ENCODE assay signal across 8 cellular contexts in the genomic region with DNA sequence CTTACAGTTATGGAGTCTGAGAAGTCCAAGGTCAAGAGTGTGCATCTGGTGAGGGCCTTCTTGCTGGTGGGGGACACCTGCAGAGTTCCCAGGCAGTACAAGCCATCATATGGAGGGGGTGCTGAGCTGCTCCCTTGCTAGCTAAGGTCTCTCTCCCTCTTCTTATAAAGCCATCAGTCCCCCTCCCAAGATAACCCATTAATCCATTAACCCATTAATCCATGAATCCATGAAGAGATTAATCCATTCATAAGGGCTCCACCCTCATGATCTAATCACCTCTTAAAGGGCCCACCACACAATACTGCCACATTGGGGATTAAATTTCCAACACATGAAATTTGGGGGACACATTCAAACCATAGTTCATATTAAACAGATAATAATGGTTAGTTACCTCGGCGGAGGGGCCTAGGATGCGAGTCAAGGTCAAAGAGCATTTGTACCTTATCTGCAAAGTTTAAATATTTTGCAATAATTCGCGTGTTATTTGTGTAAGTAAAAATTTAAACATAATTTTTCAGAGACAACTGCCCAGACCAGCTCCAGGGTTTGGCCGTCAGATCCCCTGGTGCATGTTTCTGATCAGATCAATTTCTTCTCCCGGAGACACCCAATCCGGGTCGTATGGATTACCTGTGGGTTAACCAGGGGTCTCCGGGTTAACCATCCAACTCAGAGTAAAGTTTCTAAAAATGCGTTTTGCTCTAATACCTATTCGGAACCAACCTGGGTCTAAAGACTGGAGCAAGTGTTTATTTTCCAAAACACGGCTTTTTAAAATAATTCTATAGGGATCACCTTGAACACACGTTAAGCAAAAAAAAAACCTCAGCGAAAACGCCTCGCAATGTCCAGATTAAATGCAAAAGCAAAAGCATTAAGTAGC. TPM values are rescaled to one million over a fixed set of nuclear protein-coding genes. Genes with fewer than 3 reads are reported as not detected.
A peak's percentile ranks its signal among the peaks of the same experiment; 100 is the strongest.
DNase-seq lines count a peak whose midpoint lies in the region; ATAC-seq and TF ChIP-seq lines count a peak whose summit lies in the region.

No MANE protein-coding gene starts in this region.

- H2BK15ac ChIP-seq in neuronal stem cell (ENCODE audit: low read length): no peak overlapping the region

- H4K8ac ChIP-seq in neuronal stem cell (ENCODE audit: low read depth, low read length): no peak overlapping the region

- H2BK12ac ChIP-seq in neuronal stem cell (ENCODE audit: low read length): no peak overlapping the region

- peak overlapping the region; percentile 70 for H2AFZ ChIP-seq in neuronal stem cell (ENCODE audit: low read length)

- POLR2A ChIA-PET in A673 (lab: Charles Lee; ENCODE audit: low non-redundant PET): no interaction called here

- CTCF ChIA-PET in A673 (lab: Charles Lee): no interaction called here

- H3K27me3 ChIP-seq in A673 (replicated peaks; ENCODE audit: insufficient read depth, low read depth, low read length, poor library complexity) (no peaks in the 10 kb centered on the region), neuronal stem cell (ENCODE audit: control insufficient read depth in 3 of 3, insufficient read depth in 3 of 3, low read depth in 1 of 3, low read length in 3 of 3) (no peaks in the 10 kb centered on the region)

- H3K79me1 ChIP-seq in neuronal stem cell (ENCODE audit: low read depth, low read length): peaks cover 5% of the 10 kb centered on the region

- no peak overlapping the region for H3K23ac ChIP-seq in neuronal stem cell (ENCODE audit: low read depth, low read length, poor library complexity)

- H2BK120ac ChIP-seq in neuronal stem cell (ENCODE audit: low read depth, low read length): no peak overlapping the region

- peak; percentile 39 for DNase-seq in A673 (ENCODE audit: low spot score)
- peak; percentile 41 for DNase-seq in RPMI8226
- peak; percentile 24 for DNase-seq in epithelial cell of esophagus (ENCODE audit: low read depth)
- no peak for DNase-seq in neuronal stem cell (ENCODE audit: low spot score)
- DNase-seq in UCSD-AML1 (lab: John Stamatoyannopoulos, UW; ENCODE audit: unreplicated experiment): no peak
- DNase-seq in COLO829 (ENCODE audit: low spot score): no peak
- no peak for DNase-seq in COLO668 (lab: John Stamatoyannopoulos, UW; ENCODE audit: unreplicated experiment)

- peak overlapping the region; percentile 42 for H3K4me2 ChIP-seq in neuronal stem cell (ENCODE audit: insufficient read depth, low read length, poor library complexity, severe bottlenecking)

- no TSS peak for BruUV-seq in A673 (replicated peaks; lab: Mats Ljungman, UMichigan)

- no peak overlapping the region for H3K9ac ChIP-seq in neuronal stem cell (ENCODE audit: low read depth, low read length, poor library complexity)

- H3K9me3 ChIP-seq in A673 (ENCODE audit: low read depth, low read length, poor library complexity, severe bottlenecking): no peaks in the 10 kb centered on the region
- no peaks in the 10 kb centered on the region for H3K9me3 ChIP-seq in neuronal stem cell (replicated peaks in 1 of 2; ENCODE audit: control insufficient read depth in 2 of 2, insufficient read depth in 1 of 2, low read depth in 1 of 2, low read length in 2 of 2)

- WGBS in neuronal stem cell (ENCODE audit: extremely low coverage in 2 of 2, insufficient read length in 2 of 2, insufficient replicate concordance in 1 of 2), 2 donors: no CpG with 5 or more reads among the region's 17 CpGs

- no peak for TF ChIP-seq CTCF in A673 (conservative IDR thresholded peaks at IDR 0.05; ENCODE audit: low read depth, low read length)
- TF ChIP-seq CTCF in epithelial cell of esophagus (IDR thresholded peaks at IDR 0.05; ENCODE audit: insufficient read depth, low read depth, low read length, missing control alignments): no peak

- no peak overlapping the region for H3K14ac ChIP-seq in neuronal stem cell (ENCODE audit: low read length)

- H3K27ac ChIP-seq in A673 (ENCODE audit: low read depth, low read length, poor library complexity, severe bottlenecking) (peak overlapping the region; percentile 27), neuronal stem cell (replicated peaks; ENCODE audit: low read length) (no peak overlapping the region)

- H3K18ac ChIP-seq in neuronal stem cell (ENCODE audit: low read length): no peak overlapping the region

- H3K36me3 ChIP-seq in A673 (ENCODE audit: insufficient read depth, low read length, poor library complexity, severe bottlenecking) (no peaks in the 10 kb centered on the region), neuronal stem cell (replicated peaks in 1 of 2; ENCODE audit: control insufficient read depth in 2 of 2, insufficient read depth in 2 of 2, low read length in 2 of 2) (peaks cover 0 to 5% of the 10 kb centered on the region in 2 donors)

- intact Hi-C loops in A673 (cut with micrococcal nuclease; ENCODE audit: unreplicated experiment): loop anchor here (1.0 kb wide), 1 partner anchor 100 kb away; no protein-coding TSS in a partner anchor

- H3K4me1 ChIP-seq in A673 (ENCODE audit: insufficient read depth, low read length, poor library complexity, severe bottlenecking) (peaks cover 7% of the 10 kb centered on the region), neuronal stem cell (ENCODE audit: control insufficient read depth in 2 of 2, insufficient read depth in 1 of 2, low read depth in 1 of 2, low read length in 2 of 2) (peaks cover 0 to 12% of the 10 kb centered on the region in 2 donors)

- no peak overlapping the region for H2BK5ac ChIP-seq in neuronal stem cell (ENCODE audit: low read length)

- H4K91ac ChIP-seq in neuronal stem cell (ENCODE audit: low read depth, low read length, poor library complexity): no peak overlapping the region

- H3K4ac ChIP-seq in neuronal stem cell (ENCODE audit: low read length): no peak overlapping the region

- H2AK5ac ChIP-seq in neuronal stem cell (ENCODE audit: low read depth, low read length): no peak overlapping the region

- H3K4me3 ChIP-seq in A673 (ENCODE audit: low read depth, low read length, poor library complexity, severe bottlenecking) (peak overlapping the region; percentile 88), epithelial cell of esophagus (ENCODE audit: low read length) (peak overlapping the region; percentile 88), neuronal stem cell (ENCODE audit: low read length in 2 of 2) (peak overlapping the region; percentile 63 to 75)

- peak; percentile 2 for ATAC-seq in GM18517 (IDR thresholded peaks at IDR 0.05; ENCODE audit: unreplicated experiment)

RNA-seq across cellular contexts. Expression of gene POLR3E, which starts 0.7 kb away (rescaled TPM):
- total RNA-seq in A673 (2021): 69.8 and 80.6 TPM in 2 replicates
- polyA plus RNA-seq in neuronal stem cell (2013, experiment 1 of 2): 36.5 TPM
- 36.0 TPM for polyA plus RNA-seq in neuronal stem cell (2013, experiment 2 of 2)

Comparison
In these comparisons a context has a peak if more than half of its experiments do, and no peak if none do; other contexts are left out.
1. DNase-seq: peak in A673 (single experiment), RPMI8226 (single experiment) and epithelial cell of esophagus (single experiment); none in neuronal stem cell (single experiment), UCSD-AML1 (single experiment), COLO829 (single experiment) and COLO668 (single experiment).
2. Peak in every context shown above with its lines, with median percentiles within 50 percentile points of each other: H3K4me3 ChIP-seq.